28 cellular contexts compared by ENCODE assay signal in the genomic region with DNA sequence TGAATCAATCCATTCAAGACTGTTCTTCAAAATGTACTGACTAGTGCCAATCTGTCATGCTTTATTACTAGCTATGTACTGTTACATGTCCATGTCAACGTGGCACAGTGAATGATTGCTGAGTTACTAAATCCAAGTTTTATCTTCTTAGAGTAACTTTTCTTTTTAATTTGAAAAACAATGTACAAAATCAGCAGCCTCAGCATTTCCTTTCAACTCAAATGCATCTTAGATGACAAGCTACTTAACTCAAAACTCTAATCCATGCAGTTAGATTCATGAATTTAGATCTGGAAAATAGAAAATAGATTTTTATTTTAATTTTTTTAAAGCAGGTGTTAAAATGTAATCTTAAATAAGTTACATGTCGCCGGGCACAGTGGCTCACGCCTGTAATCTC.
"Had no signal": no experiment of that assay in that cellular context is flagged by ENCODE, and none has a peak within 500 bp of the region (broad histone marks: within the 10 kb centered on the region; RNA-seq: fewer than 3 reads in every experiment).

No MANE protein-coding gene starts in this region.

- H3K27me3 ChIP-seq: colonic mucosa, dorsolateral prefrontal cortex, esophagus muscularis mucosa, esophagus squamous epithelium, foreskin keratinocyte, gastrocnemius medialis, gastroesophageal sphincter, heart left ventricle, heart right ventricle had no signal

- H3K4me3 ChIP-seq: colonic mucosa, coronary artery, dorsolateral prefrontal cortex, esophagus muscularis mucosa, esophagus squamous epithelium, gastrocnemius medialis, gastroesophageal sphincter, heart left ventricle, heart right ventricle had no signal

- ATAC-seq: effector memory CD8-positive, alpha-beta T cell; esophagus mucosa; foreskin keratinocyte; gastrocnemius medialis; gastroesophageal sphincter; heart left ventricle; heart right ventricle had no signal

- FAIRE-seq: colon, endometrium, endothelial cell of umbilical vein, frontal cortex had no signal

- H3K4me1 ChIP-seq: colonic mucosa, esophagus muscularis mucosa, esophagus squamous epithelium, foreskin keratinocyte, gastroesophageal sphincter had no signal

- H3K36me3 ChIP-seq: colonic mucosa, esophagus muscularis mucosa, esophagus squamous epithelium, gastrocnemius medialis, gastroesophageal sphincter, heart left ventricle, heart right ventricle had no signal

- DNase-seq: colonic mucosa; cortex of kidney; dermis blood vessel endothelial cell; dorsolateral prefrontal cortex; effector CD4-positive, alpha-beta T cell; effector CD8-positive, alpha-beta T cell; effector memory CD4-positive, alpha-beta T cell; effector memory CD8-positive, alpha-beta T cell; endodermal cell; erythroblast; esophagus squamous epithelium; foreskin fibroblast; foreskin keratinocyte; foreskin melanocyte; gastrocnemius medialis; glutamatergic neuron; head of caudate nucleus; heart left ventricle; heart right ventricle had no signal

- H3K27ac ChIP-seq: colonic mucosa, coronary artery, dorsolateral prefrontal cortex, epithelial cell of prostate, esophagus muscularis mucosa, esophagus squamous epithelium, foreskin keratinocyte, gastrocnemius medialis, gastroesophageal sphincter, heart left ventricle, heart right ventricle had no signal

- H3K9me3 ChIP-seq: colonic mucosa, esophagus muscularis mucosa, esophagus squamous epithelium, gastrocnemius medialis, gastroesophageal sphincter, heart left ventricle, heart right ventricle had no signal
